31 cellular contexts compared by ENCODE assay signal in genomic region chr12:43290836-43291235, GRCh38.
"Had no signal": no experiment of that assay in that cellular context is flagged by ENCODE, and none has a peak within 500 bp of the region (broad histone marks: within the 10 kb centered on the region; RNA-seq: fewer than 3 reads in every experiment).

No MANE protein-coding gene starts in this region.

- H3K27ac ChIP-seq: breast epithelium, heart right ventricle, left lung, lower lobe of right lung, neutrophil, pancreas, prostate gland, suprapubic skin, tibial artery, upper lobe of right lung, WERI-Rb-1 had no signal

- H3K4me1 ChIP-seq: breast epithelium, lower lobe of right lung, pancreas, prostate gland, tibial artery had no signal

- H3K27me3 ChIP-seq: breast epithelium, heart right ventricle, left lung, neutrophil, pancreas, suprapubic skin, tibial artery, upper lobe of right lung had no signal

- H3K4me3 Mint-ChIP-seq: activated CD4-positive, alpha-beta memory T cell treated with anti-CD3 and anti-CD28 coated beads, Interleukin-2, amount 10 ng/mL, durations not matched to agents 7 days and 5 days; activated CD4-positive, alpha-beta T cell treated with anti-CD3 and anti-CD28 coated beads, Interleukin-2, amount 10 ng/mL, durations not matched to agents 7 days and 5 days; activated T-cell treated with anti-CD3 and anti-CD28 coated beads, Interleukin-2, amount 50 U/mL, for 4 hours; activated T-helper 17 cell treated with anti-CD3 and anti-CD28 coated beads, Interleukin-2, amount 50 U/mL, for 72 hours; nephron progenitor cell; T-helper 1 cell treated with Interleukin-12 subunit alpha and Interleukin-12 subunit beta and Interleukin-4 antibody, amounts not matched to agents 30 μg/mL and 1 μg/mL, for 36 hours had no signal

- H3K27me3 Mint-ChIP-seq: activated CD4-positive, alpha-beta memory T cell treated with anti-CD3 and anti-CD28 coated beads, Interleukin-2, amount 10 ng/mL, durations not matched to agents 7 days and 5 days; activated T-helper 17 cell treated with anti-CD3 and anti-CD28 coated beads, Interleukin-2, amount 50 U/mL, for 72 hours had no signal

- H3K4me1 Mint-ChIP-seq: activated CD4-positive, alpha-beta memory T cell treated with anti-CD3 and anti-CD28 coated beads, Interleukin-2, amount 10 ng/mL, durations not matched to agents 7 days and 5 days; activated CD4-positive, alpha-beta T cell treated with anti-CD3 and anti-CD28 coated beads, Interleukin-2, amount 10 ng/mL, durations not matched to agents 7 days and 5 days; activated T-helper 17 cell treated with anti-CD3 and anti-CD28 coated beads, Interleukin-2, amount 50 U/mL, for 72 hours had no signal

- H3K9me3 Mint-ChIP-seq: activated CD4-positive, alpha-beta memory T cell treated with anti-CD3 and anti-CD28 coated beads, Interleukin-2, amount 10 ng/mL, durations not matched to agents 7 days and 5 days; activated CD4-positive, alpha-beta T cell treated with anti-CD3 and anti-CD28 coated beads, Interleukin-2, amount 10 ng/mL, durations not matched to agents 7 days and 5 days; activated T-cell treated with anti-CD3 and anti-CD28 coated beads, Interleukin-2, amount 50 U/mL, for 4 hours; activated T-helper 17 cell treated with anti-CD3 and anti-CD28 coated beads, Interleukin-2, amount 50 U/mL, for 72 hours; T-helper 1 cell treated with Interleukin-12 subunit alpha and Interleukin-12 subunit beta and Interleukin-4 antibody, amounts not matched to agents 30 μg/mL and 1 μg/mL, for 36 hours had no signal

- H3K4me3 ChIP-seq: breast epithelium, heart right ventricle, left lung, lower lobe of right lung, mucosa of descending colon, pancreas, prostate gland, suprapubic skin, tibial artery, upper lobe of right lung had no signal

- ATAC-seq: activated CD4-positive, CD25-positive, alpha-beta regulatory T cell treated with anti-CD3 and anti-CD28 coated beads, Interleukin-2, amount 50 U/mL, for 24 hours; activated T-cell treated with anti-CD3 and anti-CD28 coated beads, Interleukin-2, amount 50 U/mL, for 4 hours; activated T-helper 17 cell treated with anti-CD3 and anti-CD28 coated beads, Interleukin-2, amount 50 U/mL, for 72 hours; heart right ventricle; left lung; lower lobe of right lung; mucosa of descending colon; pancreas; sciatic nerve; upper lobe of right lung had no signal

- H3K9me3 ChIP-seq: breast epithelium, heart right ventricle, left lung, lower lobe of right lung, mucosa of descending colon, neutrophil, pancreas, prostate gland, suprapubic skin, tibial artery, upper lobe of right lung had no signal

- DNase-seq: activated CD4-positive, alpha-beta memory T cell treated with anti-CD3 and anti-CD28 coated beads, Interleukin-2, amount 10 ng/mL, durations not matched to agents 7 days and 5 days; activated CD4-positive, alpha-beta T cell treated with anti-CD3 and anti-CD28 coated beads, Interleukin-2, amount 10 ng/mL, durations not matched to agents 7 days and 5 days; activated gamma-delta T cell treated with Interleukin-2 at 50 U/mL for 16 hours; activated naive CD4-positive, alpha-beta T cell treated with anti-CD3 and anti-CD28 coated beads, Interleukin-2, amount 50 U/mL, for 16 hours; activated T-cell treated with anti-CD3 and anti-CD28 coated beads, Interleukin-2, amount 50 U/mL, for 4 hours; amniotic stem cell; central memory CD4-positive, alpha-beta T cell; foreskin melanocyte; heart right ventricle; left lung; lower lobe of right lung; mesendoderm; mucosa of descending colon; nephron progenitor cell; pancreas; retina; stimulated activated CD4-positive, alpha-beta T cell treated with anti-CD3 and anti-CD28 coated beads, Interleukin-15, amount 100 ng/mL, for 24 hours; stimulated activated CD4-positive, alpha-beta T cell treated with anti-CD3 and anti-CD28 coated beads, Interleukin-2, amount 100 ng/mL, for 24 hours; stimulated activated naive CD4-positive, alpha-beta T cell; T-helper 9 cell; tibial artery; upper lobe of right lung; WERI-Rb-1 had no signal

- H3K27ac Mint-ChIP-seq: activated CD4-positive, alpha-beta memory T cell treated with anti-CD3 and anti-CD28 coated beads, Interleukin-2, amount 10 ng/mL, durations not matched to agents 7 days and 5 days; activated CD4-positive, alpha-beta T cell treated with anti-CD3 and anti-CD28 coated beads, Interleukin-2, amount 10 ng/mL, durations not matched to agents 7 days and 5 days; activated T-helper 17 cell treated with anti-CD3 and anti-CD28 coated beads, Interleukin-2, amount 50 U/mL, for 72 hours; nephron progenitor cell; T-helper 1 cell treated with Interleukin-12 subunit alpha and Interleukin-12 subunit beta and Interleukin-4 antibody, amounts not matched to agents 30 μg/mL and 1 μg/mL, for 36 hours had no signal

- H3K36me3 ChIP-seq: breast epithelium, heart right ventricle, left lung, lower lobe of right lung, neutrophil, pancreas, prostate gland, suprapubic skin, tibial artery, upper lobe of right lung, WERI-Rb-1 had no signal
